Comparison of ENCODE assay signal across 17 cellular contexts in the genomic region with DNA sequence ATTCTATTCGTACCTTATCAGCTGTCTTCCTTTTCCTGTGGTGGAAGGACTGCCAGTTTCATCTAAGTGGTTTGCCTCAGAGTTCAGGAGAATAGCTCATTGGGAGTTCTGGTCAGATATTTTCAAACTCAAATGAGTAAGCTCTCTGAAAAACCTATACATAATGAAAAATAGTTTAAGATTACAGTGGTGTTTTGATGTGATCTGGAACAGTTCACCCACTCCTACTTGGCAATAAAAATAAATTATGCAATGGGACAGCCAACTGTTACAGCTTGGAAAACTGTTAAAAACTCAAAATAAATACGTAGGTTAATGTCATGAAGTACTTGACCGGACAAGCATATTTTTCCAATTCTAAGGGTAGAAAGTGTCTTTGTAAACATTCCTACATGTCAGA.
"Had no signal": no experiment of that assay in that cellular context is flagged by ENCODE, and none has a peak within 500 bp of the region (broad histone marks: within the 10 kb centered on the region; RNA-seq: fewer than 3 reads in every experiment).

No MANE protein-coding gene starts in this region.

- H3K4me3 Mint-ChIP-seq: activated CD4-positive, alpha-beta memory T cell treated with anti-CD3 and anti-CD28 coated beads, Interleukin-2, amount 10 ng/mL, durations not matched to agents 7 days and 5 days; activated CD8-positive, alpha-beta memory T cell treated with anti-CD3 and anti-CD28 coated beads, Interleukin-2, amount 10 ng/mL, durations not matched to agents 7 days and 5 days; activated naive CD8-positive, alpha-beta T cell treated with anti-CD3 and anti-CD28 coated beads for 36 hours; activated T-helper 17 cell treated with anti-CD3 and anti-CD28 coated beads, Interleukin-2, amount 50 U/mL, for 72 hours; natural killer cell treated with Interleukin-12 subunit alpha and Interleukin-12 subunit beta and Interleukin-15 and Interleukin-18, amount 100 ng/mL, for 72 hours; stimulated activated memory B cell treated with anti-CD40 and anti-IgM and Interleukin-4, amounts not matched to agents 10 μg/mL and 1 μg/mL and 100 μg/mL, for 72 hours had no signal

- DNase-seq: activated CD4-positive, alpha-beta memory T cell treated with anti-CD3 and anti-CD28 coated beads, Interleukin-2, amount 10 ng/mL, durations not matched to agents 7 days and 5 days; activated CD4-positive, alpha-beta T cell treated with anti-CD3 and anti-CD28 coated beads for 48 hours; activated CD4-positive, CD25-positive, alpha-beta regulatory T cell; activated CD8-positive, alpha-beta memory T cell treated with anti-CD3 and anti-CD28 coated beads, Interleukin-2, amount 10 ng/mL, durations not matched to agents 7 days and 5 days; activated naive CD4-positive, alpha-beta T cell; activated naive CD8-positive, alpha-beta T cell treated with anti-CD3 and anti-CD28 coated beads for 36 hours; body of pancreas; foreskin keratinocyte; left ventricle myocardium superior; stimulated activated CD4-positive, alpha-beta T cell treated with anti-CD3 and anti-CD28 coated beads, Interleukin-4, amount 100 ng/mL, for 4 hours; T1000; upper lobe of right lung had no signal

- H3K27me3 Mint-ChIP-seq: activated CD4-positive, alpha-beta memory T cell treated with anti-CD3 and anti-CD28 coated beads, Interleukin-2, amount 10 ng/mL, durations not matched to agents 7 days and 5 days; activated CD8-positive, alpha-beta memory T cell treated with anti-CD3 and anti-CD28 coated beads, Interleukin-2, amount 10 ng/mL, durations not matched to agents 7 days and 5 days; activated naive CD8-positive, alpha-beta T cell treated with anti-CD3 and anti-CD28 coated beads for 36 hours; natural killer cell treated with Interleukin-12 subunit alpha and Interleukin-12 subunit beta and Interleukin-15 and Interleukin-18, amount 100 ng/mL, for 72 hours; stimulated activated memory B cell treated with anti-CD40 and anti-IgM and Interleukin-4, amounts not matched to agents 10 μg/mL and 1 μg/mL and 100 μg/mL, for 72 hours had no signal

- H3K9me3 Mint-ChIP-seq: activated CD4-positive, alpha-beta memory T cell treated with anti-CD3 and anti-CD28 coated beads, Interleukin-2, amount 10 ng/mL, durations not matched to agents 7 days and 5 days; activated naive CD8-positive, alpha-beta T cell treated with anti-CD3 and anti-CD28 coated beads for 36 hours; activated T-helper 17 cell treated with anti-CD3 and anti-CD28 coated beads, Interleukin-2, amount 50 U/mL, for 72 hours; natural killer cell treated with Interleukin-12 subunit alpha and Interleukin-12 subunit beta and Interleukin-15 and Interleukin-18, amount 100 ng/mL, for 72 hours; stimulated activated memory B cell treated with anti-CD40 and anti-IgM and Interleukin-4, amounts not matched to agents 10 μg/mL and 1 μg/mL and 100 μg/mL, for 72 hours had no signal

- H3K27ac Mint-ChIP-seq: activated CD4-positive, alpha-beta memory T cell treated with anti-CD3 and anti-CD28 coated beads, Interleukin-2, amount 10 ng/mL, durations not matched to agents 7 days and 5 days; activated CD8-positive, alpha-beta memory T cell treated with anti-CD3 and anti-CD28 coated beads, Interleukin-2, amount 10 ng/mL, durations not matched to agents 7 days and 5 days; activated naive CD8-positive, alpha-beta T cell treated with anti-CD3 and anti-CD28 coated beads for 36 hours; activated T-helper 17 cell treated with anti-CD3 and anti-CD28 coated beads, Interleukin-2, amount 50 U/mL, for 72 hours; natural killer cell treated with Interleukin-12 subunit alpha and Interleukin-12 subunit beta and Interleukin-15 and Interleukin-18, amount 100 ng/mL, for 72 hours; stimulated activated memory B cell treated with anti-CD40 and anti-IgM and Interleukin-4, amounts not matched to agents 10 μg/mL and 1 μg/mL and 100 μg/mL, for 72 hours had no signal

- H3K4me1 Mint-ChIP-seq: activated CD4-positive, alpha-beta memory T cell treated with anti-CD3 and anti-CD28 coated beads, Interleukin-2, amount 10 ng/mL, durations not matched to agents 7 days and 5 days; activated CD8-positive, alpha-beta memory T cell treated with anti-CD3 and anti-CD28 coated beads, Interleukin-2, amount 10 ng/mL, durations not matched to agents 7 days and 5 days; activated naive CD8-positive, alpha-beta T cell treated with anti-CD3 and anti-CD28 coated beads for 36 hours; activated T-helper 17 cell treated with anti-CD3 and anti-CD28 coated beads, Interleukin-2, amount 50 U/mL, for 72 hours; stimulated activated memory B cell treated with anti-CD40 and anti-IgM and Interleukin-4, amounts not matched to agents 10 μg/mL and 1 μg/mL and 100 μg/mL, for 72 hours had no signal

- ATAC-seq: activated CD8-positive, alpha-beta memory T cell treated with anti-CD3 and anti-CD28 coated beads, Interleukin-2, amount 10 ng/mL, durations not matched to agents 7 days and 5 days; activated T-helper 17 cell treated with anti-CD3 and anti-CD28 coated beads, Interleukin-2, amount 50 U/mL, for 72 hours; body of pancreas; foreskin keratinocyte; left ventricle myocardium superior; natural killer cell treated with Interleukin-12 subunit alpha and Interleukin-12 subunit beta and Interleukin-15 and Interleukin-18, amount 100 ng/mL, for 72 hours; sciatic nerve; stimulated activated memory B cell treated with anti-CD40 and anti-IgM and Interleukin-4, amounts not matched to agents 10 μg/mL and 1 μg/mL and 100 μg/mL, for 72 hours; upper lobe of right lung had no signal

- H3K4me3 ChIP-seq: body of pancreas, thoracic aorta, upper lobe of right lung had no signal

- H3K36me3 Mint-ChIP-seq: activated CD8-positive, alpha-beta memory T cell treated with anti-CD3 and anti-CD28 coated beads, Interleukin-2, amount 10 ng/mL, durations not matched to agents 7 days and 5 days; activated naive CD8-positive, alpha-beta T cell treated with anti-CD3 and anti-CD28 coated beads for 36 hours; natural killer cell treated with Interleukin-12 subunit alpha and Interleukin-12 subunit beta and Interleukin-15 and Interleukin-18, amount 100 ng/mL, for 72 hours; stimulated activated memory B cell treated with anti-CD40 and anti-IgM and Interleukin-4, amounts not matched to agents 10 μg/mL and 1 μg/mL and 100 μg/mL, for 72 hours had no signal
